ENCODE assay signal across 1 cellular context in genomic region chr9:37027582-37028424, GRCh38.
TF ChIP-seq lines count a peak whose summit lies in the region.

No MANE protein-coding gene starts in this region.

TF ChIP-seq in HepG2, 621 proteins besides CTCF, POLR2A, EP300 and RAD21 (continued from another document and continues in another):
- TF ChIP-seq HNRNPUL1 (IDR thresholded peaks at IDR 0.05; ENCODE audit: low read depth, low read length), result no peak
- no peak for TF ChIP-seq ZNF572 (CRISPR knock-in tag; IDR thresholded peaks at IDR 0.05)
- peak; percentile 96 for TF ChIP-seq ZNF589 (CRISPR knock-in tag; conservative IDR thresholded peaks at IDR 0.05)
- TF ChIP-seq MATR3 (CRISPR knock-in tag; IDR thresholded peaks at IDR 0.05), result no peak
- TF ChIP-seq, protein P1, sequence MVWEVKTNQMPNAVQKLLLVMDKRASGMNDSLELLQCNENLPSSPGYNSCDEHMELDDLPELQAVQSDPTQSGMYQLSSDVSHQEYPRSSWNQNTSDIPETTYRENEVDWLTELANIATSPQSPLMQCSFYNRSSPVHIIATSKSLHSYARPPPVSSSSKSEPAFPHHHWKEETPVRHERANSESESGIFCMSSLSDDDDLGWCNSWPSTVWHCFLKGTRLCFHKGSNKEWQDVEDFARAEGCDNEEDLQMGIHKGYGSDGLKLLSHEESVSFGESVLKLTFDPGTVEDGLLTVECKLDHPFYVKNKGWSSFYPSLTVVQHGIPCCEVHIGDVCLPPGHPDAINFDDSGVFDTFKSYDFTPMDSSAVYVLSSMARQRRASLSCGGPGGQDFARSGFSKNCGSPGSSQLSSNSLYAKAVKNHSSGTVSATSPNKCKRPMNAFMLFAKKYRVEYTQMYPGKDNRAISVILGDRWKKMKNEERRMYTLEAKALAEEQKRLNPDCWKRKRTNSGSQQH (CRISPR knock-in tag; IDR thresholded peaks at IDR 0.05; ENCODE audit: low read depth), result peak; percentile 97
- peak; percentile 93 for TF ChIP-seq ZNF256 (CRISPR knock-in tag; conservative IDR thresholded peaks at IDR 0.05)
- peak in 1 of 2 experiments; percentile 30; a peak in 1 of 4 replicates for TF ChIP-seq NR2F1 (CRISPR knock-in tag; IDR thresholded peaks at IDR 0.05)
- peak; percentile 37; the same call in 1 of the 2 replicates for TF ChIP-seq ZNF619 (CRISPR knock-in tag; IDR thresholded peaks at IDR 0.05)
- TF ChIP-seq, protein P2, sequence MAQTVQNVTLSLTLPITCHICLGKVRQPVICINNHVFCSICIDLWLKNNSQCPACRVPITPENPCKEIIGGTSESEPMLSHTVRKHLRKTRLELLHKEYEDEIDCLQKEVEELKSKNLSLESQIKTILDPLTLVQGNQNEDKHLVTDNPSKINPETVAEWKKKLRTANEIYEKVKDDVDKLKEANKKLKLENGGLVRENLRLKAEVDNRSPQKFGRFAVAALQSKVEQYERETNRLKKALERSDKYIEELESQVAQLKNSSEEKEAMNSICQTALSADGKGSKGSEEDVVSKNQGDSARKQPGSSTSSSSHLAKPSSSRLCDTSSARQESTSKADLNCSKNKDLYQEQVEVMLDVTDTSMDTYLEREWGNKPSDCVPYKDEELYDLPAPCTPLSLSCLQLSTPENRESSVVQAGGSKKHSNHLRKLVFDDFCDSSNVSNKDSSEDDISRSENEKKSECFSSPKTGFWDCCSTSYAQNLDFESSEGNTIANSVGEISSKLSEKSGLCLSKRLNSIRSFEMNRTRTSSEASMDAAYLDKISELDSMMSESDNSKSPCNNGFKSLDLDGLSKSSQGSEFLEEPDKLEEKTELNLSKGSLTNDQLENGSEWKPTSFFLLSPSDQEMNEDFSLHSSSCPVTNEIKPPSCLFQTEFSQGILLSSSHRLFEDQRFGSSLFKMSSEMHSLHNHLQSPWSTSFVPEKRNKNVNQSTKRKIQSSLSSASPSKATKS (CRISPR knock-in tag; IDR thresholded peaks at IDR 0.05), result peak; percentile 20; the same call in 1 of the 2 replicates
- TF ChIP-seq ZSCAN29 (CRISPR knock-in tag; conservative IDR thresholded peaks at IDR 0.05), result 0 out of 2 replicates have a peak, but pooled peaks have one; percentile 69
- no peak for TF ChIP-seq ZNF569 (CRISPR knock-in tag; IDR thresholded peaks at IDR 0.05; ENCODE audit: borderline replicate concordance)
- TF ChIP-seq ZFP36L1 (CRISPR knock-in tag; IDR thresholded peaks at IDR 0.05), result peak; percentile 96
- TF ChIP-seq ARID3A (IDR thresholded peaks at IDR 0.05; ENCODE audit: low read depth, low read length), result no peak
- TF ChIP-seq, protein P3, sequence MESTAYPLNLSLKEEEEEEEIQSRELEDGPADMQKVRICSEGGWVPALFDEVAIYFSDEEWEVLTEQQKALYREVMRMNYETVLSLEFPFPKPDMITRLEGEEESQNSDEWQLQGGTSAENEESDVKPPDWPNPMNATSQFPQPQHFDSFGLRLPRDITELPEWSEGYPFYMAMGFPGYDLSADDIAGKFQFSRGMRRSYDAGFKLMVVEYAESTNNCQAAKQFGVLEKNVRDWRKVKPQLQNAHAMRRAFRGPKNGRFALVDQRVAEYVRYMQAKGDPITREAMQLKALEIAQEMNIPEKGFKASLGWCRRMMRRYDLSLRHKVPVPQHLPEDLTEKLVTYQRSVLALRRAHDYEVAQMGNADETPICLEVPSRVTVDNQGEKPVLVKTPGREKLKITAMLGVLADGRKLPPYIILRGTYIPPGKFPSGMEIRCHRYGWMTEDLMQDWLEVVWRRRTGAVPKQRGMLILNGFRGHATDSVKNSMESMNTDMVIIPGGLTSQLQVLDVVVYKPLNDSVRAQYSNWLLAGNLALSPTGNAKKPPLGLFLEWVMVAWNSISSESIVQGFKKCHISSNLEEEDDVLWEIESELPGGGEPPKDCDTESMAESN (CRISPR knock-in tag; conservative IDR thresholded peaks at IDR 0.05), result peak; percentile 98
- no peak for TF ChIP-seq ATRX (CRISPR knock-in tag; IDR thresholded peaks at IDR 0.05; ENCODE audit: borderline replicate concordance)
- peak; percentile 99; the same call in 1 of the 2 replicates for TF ChIP-seq ZNF558 (CRISPR knock-in tag; IDR thresholded peaks at IDR 0.05; ENCODE audit: borderline replicate concordance)
- peak; percentile 92 for TF ChIP-seq ZFP36L2 (CRISPR knock-in tag; IDR thresholded peaks at IDR 0.05)
- TF ChIP-seq YEATS4 (CRISPR knock-in tag; IDR thresholded peaks at IDR 0.05; ENCODE audit: borderline replicate concordance), result peak; percentile 82
- peak; percentile 76; the same call in 1 of the 2 replicates for TF ChIP-seq YEATS2 (CRISPR knock-in tag; IDR thresholded peaks at IDR 0.05; ENCODE audit: borderline replicate concordance)
- peak; percentile 95; the same call in 1 of the 2 replicates for TF ChIP-seq ZNF367 (CRISPR knock-in tag; IDR thresholded peaks at IDR 0.05; ENCODE audit: borderline replicate concordance)
- TF ChIP-seq AFF4 (CRISPR knock-in tag; IDR thresholded peaks at IDR 0.05), result 0 out of 2 replicates have a peak, but pooled peaks have one; percentile 49
- peak; percentile 97 for TF ChIP-seq NKX3-1 (CRISPR knock-in tag; IDR thresholded peaks at IDR 0.05)
- TF ChIP-seq FOXK1 (CRISPR knock-in tag; IDR thresholded peaks at IDR 0.05; ENCODE audit: borderline replicate concordance, low read depth), result peak; percentile 83; the same call in 1 of the 2 replicates
- TF ChIP-seq ZBTB21 (CRISPR knock-in tag; IDR thresholded peaks at IDR 0.05), result no peak; the same call in 1 of the 2 replicates
- TF ChIP-seq ISL2 (CRISPR knock-in tag; IDR thresholded peaks at IDR 0.05), result peak; percentile 83
- peak in 1 of 2 experiments; percentile 64; a peak in 1 of 4 replicates for TF ChIP-seq HMGXB4 (CRISPR knock-in tag; IDR thresholded peaks at IDR 0.05; ENCODE audit: borderline replicate concordance in 1 of 2, low read depth in 1 of 2)
- TF ChIP-seq ZSCAN31 (CRISPR knock-in tag; IDR thresholded peaks at IDR 0.05; ENCODE audit: low read depth), result peak; percentile 69
- TF ChIP-seq GABPB1 (CRISPR knock-in tag; IDR thresholded peaks at IDR 0.05), result peak; percentile 81
- TF ChIP-seq ZNF431 (CRISPR knock-in tag; IDR thresholded peaks at IDR 0.05; ENCODE audit: borderline replicate concordance, low read depth), result peak; percentile 98
- TF ChIP-seq ZNF44 (CRISPR knock-in tag; IDR thresholded peaks at IDR 0.05), result no peak
- TF ChIP-seq ATF7-NPFF (CRISPR knock-in tag; IDR thresholded peaks at IDR 0.05; ENCODE audit: low read depth), result peak; percentile 98
- peak; percentile 98 for TF ChIP-seq CREB3 (CRISPR knock-in tag; IDR thresholded peaks at IDR 0.05)
- peak; percentile 83 for TF ChIP-seq TFDP2 (CRISPR knock-in tag; IDR thresholded peaks at IDR 0.05)
- peak; percentile 79; the same call in 1 of the 2 replicates for TF ChIP-seq ZNF468 (CRISPR knock-in tag; IDR thresholded peaks at IDR 0.05)
- TF ChIP-seq NCOR1 (IDR thresholded peaks at IDR 0.05; ENCODE audit: borderline replicate concordance, low read length), result no peak
- TF ChIP-seq ZNF296 (CRISPR knock-in tag; conservative IDR thresholded peaks at IDR 0.05), result no peak; the same call in 1 of the 2 replicates
- TF ChIP-seq ZNF781 (CRISPR knock-in tag; IDR thresholded peaks at IDR 0.05; ENCODE audit: borderline replicate concordance, not compliant biosample characterization), result peak; percentile 54
- TF ChIP-seq, protein P4, sequence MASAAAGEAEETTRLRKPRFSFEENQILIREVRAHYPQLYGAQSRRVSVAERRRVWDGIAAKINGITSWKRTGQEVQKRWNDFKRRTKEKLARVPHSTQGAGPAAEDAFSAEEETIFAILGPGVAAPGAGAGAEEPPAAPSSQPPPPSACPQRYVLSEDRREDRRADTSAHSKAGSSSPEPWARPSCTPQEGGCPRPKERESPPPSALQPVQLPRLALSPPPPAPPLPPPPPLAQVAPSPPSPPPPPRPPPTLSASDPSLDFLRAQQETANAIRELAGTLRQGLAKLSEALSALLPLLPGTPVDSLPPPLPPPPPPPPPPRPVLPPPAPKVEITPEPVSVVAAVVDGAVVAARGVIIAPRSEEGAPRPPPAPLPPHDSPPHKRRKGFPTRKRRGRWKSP (CRISPR knock-in tag; IDR thresholded peaks at IDR 0.05), result peak; percentile 99
- TF ChIP-seq TBL1XR1 (IDR thresholded peaks at IDR 0.05; ENCODE audit: borderline replicate concordance, low read length, partially characterized antibody), result peak; percentile 55
- TF ChIP-seq ATM (IDR thresholded peaks at IDR 0.05; ENCODE audit: borderline replicate concordance), result no peak
- TF ChIP-seq IKZF1 (IDR thresholded peaks at IDR 0.05), result no peak
- TF ChIP-seq ARNT (IDR thresholded peaks at IDR 0.05), result no peak
- TF ChIP-seq, protein P5, sequence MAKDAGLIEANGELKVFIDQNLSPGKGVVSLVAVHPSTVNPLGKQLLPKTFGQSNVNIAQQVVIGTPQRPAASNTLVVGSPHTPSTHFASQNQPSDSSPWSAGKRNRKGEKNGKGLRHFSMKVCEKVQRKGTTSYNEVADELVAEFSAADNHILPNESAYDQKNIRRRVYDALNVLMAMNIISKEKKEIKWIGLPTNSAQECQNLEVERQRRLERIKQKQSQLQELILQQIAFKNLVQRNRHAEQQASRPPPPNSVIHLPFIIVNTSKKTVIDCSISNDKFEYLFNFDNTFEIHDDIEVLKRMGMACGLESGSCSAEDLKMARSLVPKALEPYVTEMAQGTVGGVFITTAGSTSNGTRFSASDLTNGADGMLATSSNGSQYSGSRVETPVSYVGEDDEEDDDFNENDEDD (CRISPR knock-in tag; IDR thresholded peaks at IDR 0.05; ENCODE audit: borderline replicate concordance), result peak; percentile 78
- TF ChIP-seq PCBP1 (IDR thresholded peaks at IDR 0.05; ENCODE audit: borderline replicate concordance, low read depth, low read length), result 0 out of 2 replicates have a peak, but pooled peaks have one; percentile 69
